ENCODE assay signal across 8 cellular contexts in genomic region chr11:1573077-1573846, GRCh38. TPM values are rescaled to one million over a fixed set of nuclear protein-coding genes. Genes with fewer than 3 reads are reported as not detected.
DNase-seq lines count a peak whose midpoint lies in the region; ATAC-seq and TF ChIP-seq lines count a peak whose summit lies in the region.

No MANE protein-coding gene starts in this region.

- CTCF ChIA-PET in activated naive CD4-positive, alpha-beta T cell treated with anti-CD3 and anti-CD28 coated beads, Interleukin-2, amount 10 ng/mL, durations not matched to agents 7 days and 5 days (lab: Charles Lee) = interaction anchor here (2.8 to 4.3 kb wide), 2 partner anchors 16 to 26 kb away, joined by 14 to 51 read pairs; no protein-coding TSS in a partner anchor

- H3K4me1 ChIP-seq in heart right ventricle = peaks cover 15 to 58% (median 44%) of the 10 kb centered on the region in 9 donors
- peaks cover 43% of the 10 kb centered on the region for H3K4me1 ChIP-seq in stomach smooth muscle (ENCODE audit: control insufficient read depth, insufficient read depth, low read length)

- 12 to 18% methylated on average over 34 of the region's 35 CpGs for WGBS in heart right ventricle, 2 donors

- no peak for DNase-seq in heart right ventricle
- no peak for DNase-seq in cardiac septum (ENCODE audit: low spot score)
- DNase-seq in activated naive CD4-positive, alpha-beta T cell treated with anti-CD3 and anti-CD28 coated beads, Interleukin-2, amount 10 ng/mL, durations not matched to agents 7 days and 5 days = peak; percentile 38
- peak; percentile 72 to 76 for DNase-seq in left colon
- DNase-seq in foreskin fibroblast = no peak

- TF ChIP-seq CTCF in heart right ventricle (IDR thresholded peaks at IDR 0.05) (no peak), foreskin fibroblast (IDR thresholded peaks at IDR 0.05; ENCODE audit: low read depth, low read length) (no peak)

- H3K27me3 ChIP-seq in heart right ventricle (peaks cover 0 to 56% (median 0%) of the 10 kb centered on the region in 7 donors), stomach smooth muscle (ENCODE audit: control insufficient read depth in 1 of 2, insufficient read depth in 2 of 2, low read length in 2 of 2) (no peaks in the 10 kb centered on the region)

- peaks cover 0 to 6% (median 0%) of the 10 kb centered on the region in 11 donors for H3K9me3 ChIP-seq in heart right ventricle
- H3K9me3 ChIP-seq in stomach smooth muscle (ENCODE audit: control insufficient read depth in 2 of 2, low read length in 2 of 2) = no peaks in the 10 kb centered on the region

- H3K36me3 ChIP-seq in heart right ventricle = peaks cover 0 to 4% (median 0%) of the 10 kb centered on the region in 9 donors
- no peaks in the 10 kb centered on the region for H3K36me3 ChIP-seq in stomach smooth muscle (ENCODE audit: control insufficient read depth in 2 of 2, insufficient read depth in 2 of 2, low read length in 2 of 2)

- peaks cover 70% of the 10 kb centered on the region for H3K27me3 Mint-ChIP-seq in activated naive CD4-positive, alpha-beta T cell treated with anti-CD3 and anti-CD28 coated beads, Interleukin-2, amount 10 ng/mL, durations not matched to agents 7 days and 5 days

- ATAC-seq in heart right ventricle (peak in 4 of 8 donors; percentile 4 to 29 (median 18)), left colon (peak; percentile 42), GM18909 (IDR thresholded peaks at IDR 0.05; ENCODE audit: poor library complexity, unreplicated experiment) (no peak), GM21619 (IDR thresholded peaks at IDR 0.05; ENCODE audit: unreplicated experiment) (no peak)

- intact Hi-C loops in heart right ventricle (cut with DNase I) (no loop called here), cardiac septum (cut with DNase I) (loop anchor here (5.0 kb wide), 1 partner anchor 36 kb away; no protein-coding TSS in a partner anchor), left colon (cut with DNase I, micrococcal nuclease) (no loop called here)

- peak overlapping the region; percentile 28 to 47 for H3K9ac ChIP-seq in stomach smooth muscle (ENCODE audit: low read length in 2 of 2)

- no peaks in the 10 kb centered on the region for H3K36me3 Mint-ChIP-seq in activated naive CD4-positive, alpha-beta T cell treated with anti-CD3 and anti-CD28 coated beads, Interleukin-2, amount 10 ng/mL, durations not matched to agents 7 days and 5 days

- H3K9me3 Mint-ChIP-seq in activated naive CD4-positive, alpha-beta T cell treated with anti-CD3 and anti-CD28 coated beads, Interleukin-2, amount 10 ng/mL, durations not matched to agents 7 days and 5 days = peaks cover 4% of the 10 kb centered on the region

- peak overlapping the region; percentile 50 to 77 (median 68) for H3K4me3 ChIP-seq in heart right ventricle
- H3K4me3 ChIP-seq in stomach smooth muscle (ENCODE audit: low read length in 2 of 2) = peak overlapping the region; percentile 51 to 70
- no peak overlapping the region for H3K4me3 ChIP-seq in foreskin fibroblast (ENCODE audit: low read depth in 1 of 2, low read length in 2 of 2)

- peaks cover 18% of the 10 kb centered on the region for H3K4me1 Mint-ChIP-seq in activated naive CD4-positive, alpha-beta T cell treated with anti-CD3 and anti-CD28 coated beads, Interleukin-2, amount 10 ng/mL, durations not matched to agents 7 days and 5 days

- H3K27ac Mint-ChIP-seq in activated naive CD4-positive, alpha-beta T cell treated with anti-CD3 and anti-CD28 coated beads, Interleukin-2, amount 10 ng/mL, durations not matched to agents 7 days and 5 days = no peak overlapping the region

- H3K27ac ChIP-seq in heart right ventricle (peak overlapping the region in 9 of 10 donors; percentile 11 to 88 (median 81)), stomach smooth muscle (ENCODE audit: low read length) (peak overlapping the region; percentile 64)

- H3K4me3 Mint-ChIP-seq in activated naive CD4-positive, alpha-beta T cell treated with anti-CD3 and anti-CD28 coated beads, Interleukin-2, amount 10 ng/mL, durations not matched to agents 7 days and 5 days = peak overlapping the region; percentile 35

RNA-seq across cellular contexts. Expression of gene DUSP8, which starts 1.2 kb away (rescaled TPM):
- total RNA-seq in heart right ventricle (10 to 100 TPM; 10.4 to 53.5 (median 22.2) TPM), cardiac septum (36.9 TPM), left colon (10 to 100 TPM; 27.2 to 45.0 TPM)
- 1 to 10 TPM; 5.9 to 7.7 TPM for polyA plus RNA-seq in heart right ventricle

RNA-seq across cellular contexts. Expression of gene KRTAP5-1, which starts 11.8 kb away (rescaled TPM):
- total RNA-seq in heart right ventricle (not detected), cardiac septum (not detected), left colon (not detected)
- not detected for polyA plus RNA-seq in heart right ventricle

RNA-seq across cellular contexts. Expression of gene KRTAP5-2, which starts 24.8 kb away (rescaled TPM):
- total RNA-seq in heart right ventricle (not detected), cardiac septum (not detected), left colon (not detected)
- under 1 TPM in 1 of 2 donors, not detected in 1; 0.04 TPM for polyA plus RNA-seq in heart right ventricle

RNA-seq across cellular contexts. Expression of gene KRTAP5-3, which starts 35.0 kb away (rescaled TPM):
- total RNA-seq in heart right ventricle = not detected
- not detected for polyA plus RNA-seq in heart right ventricle
- not detected for total RNA-seq in cardiac septum
- not detected for total RNA-seq in left colon

RNA-seq across cellular contexts. Expression of gene KRTAP5-4, which starts 48.7 kb away (rescaled TPM):
- not detected for total RNA-seq in heart right ventricle
- not detected for polyA plus RNA-seq in heart right ventricle
- not detected for total RNA-seq in cardiac septum
- not detected for total RNA-seq in left colon

Comparison
In these comparisons a context has a peak if more than half of its experiments do, and no peak if none do; other contexts are left out.
1. DNase-seq: peak in activated naive CD4-positive, alpha-beta T cell treated with anti-CD3 and anti-CD28 coated beads, Interleukin-2, amount 10 ng/mL, durations not matched to agents 7 days and 5 days (single experiment) and left colon (2 of 2); none in heart right ventricle (0 of 2), cardiac septum (single experiment) and foreskin fibroblast (0 of 2).
2. H3K4me3 ChIP-seq: peak in heart right ventricle (10 of 10) and stomach smooth muscle (2 of 2); none in foreskin fibroblast (0 of 2).